Comparison of ENCODE assay signal across 1 cellular context in genomic region chr1:93345633-93346471, GRCh38.
TF ChIP-seq lines count a peak whose summit lies in the region.

Gene DR1 (plus strand): TSS chr1:93345907. CDS start chr1:93346646, 739 bp downstream.

TF ChIP-seq in HepG2, 621 proteins besides CTCF, POLR2A, EP300 and RAD21 (continued from another document and continues in another):
- TF ChIP-seq SMAD1 (CRISPR knock-in tag; IDR thresholded peaks at IDR 0.05; ENCODE audit: borderline replicate concordance, low read depth) (peak; percentile 54; the same call in 1 of the 2 replicates), ZNF720 (CRISPR knock-in tag; IDR thresholded peaks at IDR 0.05) (no peak), MBD4 (IDR thresholded peaks at IDR 0.05; ENCODE audit: borderline replicate concordance, low read length) (no peak), MTERF4 (CRISPR knock-in tag; IDR thresholded peaks at IDR 0.05) (no peak), EED (CRISPR knock-in tag; IDR thresholded peaks at IDR 0.05) (0 out of 2 replicates have a peak, but pooled peaks have one; percentile 33), FOXK1 (CRISPR knock-in tag; IDR thresholded peaks at IDR 0.05; ENCODE audit: borderline replicate concordance, low read depth) (peak; percentile 81), AGO2 (optimal IDR thresholded peaks at IDR 0.05; ENCODE audit: low read depth, low read length) (peak; percentile 86), SP2 (CRISPR knock-in tag; IDR thresholded peaks at IDR 0.05) (0 out of 2 replicates have a peak, but pooled peaks have one; percentile 15), ZBTB20 (CRISPR knock-in tag; IDR thresholded peaks at IDR 0.05; ENCODE audit: borderline replicate concordance, low read depth) (peak; percentile 87; the same call in 1 of the 2 replicates), CBFB (CRISPR knock-in tag; IDR thresholded peaks at IDR 0.05) (peak; percentile 88), ZBTB42 (CRISPR knock-in tag; IDR thresholded peaks at IDR 0.05) (no peak), LRRFIP1 (CRISPR knock-in tag; conservative IDR thresholded peaks at IDR 0.05) (no peak), DNMT1 (CRISPR knock-in tag; IDR thresholded peaks at IDR 0.05) (no peak), U2AF1 (optimal IDR thresholded peaks at IDR 0.05; ENCODE audit: low read depth, low read length) (peak; percentile 82), KAT2B (IDR thresholded peaks at IDR 0.05; ENCODE audit: borderline replicate concordance, low read depth, low read length) (no peak), ZSCAN31 (CRISPR knock-in tag; IDR thresholded peaks at IDR 0.05; ENCODE audit: low read depth) (peak; percentile 97), ZNF20 (CRISPR knock-in tag; IDR thresholded peaks at IDR 0.05) (peak; percentile 93), PRDM4 (CRISPR knock-in tag; IDR thresholded peaks at IDR 0.05; ENCODE audit: borderline replicate concordance) (no peak), KDM6A (CRISPR knock-in tag; IDR thresholded peaks at IDR 0.05; ENCODE audit: low read depth) (no peak), SKI (IDR thresholded peaks at IDR 0.05; ENCODE audit: partially characterized antibody) (peak; percentile 58), KAT8 (CRISPR knock-in tag; IDR thresholded peaks at IDR 0.05) (peak; percentile 96), THAP7 (CRISPR knock-in tag; IDR thresholded peaks at IDR 0.05) (peak; percentile 99), NCOA5 (CRISPR knock-in tag; IDR thresholded peaks at IDR 0.05) (no peak), ZNF256 (CRISPR knock-in tag; conservative IDR thresholded peaks at IDR 0.05) (0 out of 2 replicates have a peak, but pooled peaks have one; percentile 19), ZNF468 (CRISPR knock-in tag; IDR thresholded peaks at IDR 0.05) (no peak), ZNF704 (CRISPR knock-in tag; IDR thresholded peaks at IDR 0.05; ENCODE audit: borderline replicate concordance) (no peak), ZNF577 (CRISPR knock-in tag; IDR thresholded peaks at IDR 0.05; ENCODE audit: borderline replicate concordance, low read depth) (no peak), ZNF10 (CRISPR knock-in tag; IDR thresholded peaks at IDR 0.05; ENCODE audit: borderline replicate concordance, low read depth) (no peak), MTF1 (CRISPR knock-in tag; IDR thresholded peaks at IDR 0.05) (no peak), SSRP1 (CRISPR knock-in tag; IDR thresholded peaks at IDR 0.05) (peak; percentile 85; the same call in 1 of the 2 replicates), SAP130 (CRISPR knock-in tag; IDR thresholded peaks at IDR 0.05; ENCODE audit: low read depth) (peak; percentile 96), ZNF710 (CRISPR knock-in tag; IDR thresholded peaks at IDR 0.05; ENCODE audit: borderline replicate concordance) (peak; percentile 88), FOXO4 (CRISPR knock-in tag; conservative IDR thresholded peaks at IDR 0.05) (peak; percentile 94; the same call in 1 of the 2 replicates), TGIF2 (CRISPR knock-in tag; IDR thresholded peaks at IDR 0.05) (no peak; the same call in 1 of the 2 replicates), MXD1 (CRISPR knock-in tag; IDR thresholded peaks at IDR 0.05) (peak; percentile 78), SRSF4 (IDR thresholded peaks at IDR 0.05; ENCODE audit: low read depth, low read length, poor library complexity, severe bottlenecking) (no peak), STAT6 (CRISPR knock-in tag; IDR thresholded peaks at IDR 0.05; ENCODE audit: borderline replicate concordance) (no peak; the same call in 1 of the 2 replicates), PLRG1 (conservative IDR thresholded peaks at IDR 0.05) (no peak), DZIP1 (CRISPR knock-in tag; IDR thresholded peaks at IDR 0.05) (peak; percentile 94), THAP8 (CRISPR knock-in tag; IDR thresholded peaks at IDR 0.05; ENCODE audit: borderline replicate concordance) (peak; percentile 42; the same call in 1 of the 2 replicates), ZBTB26 (CRISPR knock-in tag; IDR thresholded peaks at IDR 0.05; ENCODE audit: borderline replicate concordance) (no peak; the same call in 1 of the 2 replicates), MIER2 (CRISPR knock-in tag; IDR thresholded peaks at IDR 0.05) (no peak; the same call in 1 of the 2 replicates)
